Comparison of ENCODE assay signal across 19 cellular contexts in the genomic region with DNA sequence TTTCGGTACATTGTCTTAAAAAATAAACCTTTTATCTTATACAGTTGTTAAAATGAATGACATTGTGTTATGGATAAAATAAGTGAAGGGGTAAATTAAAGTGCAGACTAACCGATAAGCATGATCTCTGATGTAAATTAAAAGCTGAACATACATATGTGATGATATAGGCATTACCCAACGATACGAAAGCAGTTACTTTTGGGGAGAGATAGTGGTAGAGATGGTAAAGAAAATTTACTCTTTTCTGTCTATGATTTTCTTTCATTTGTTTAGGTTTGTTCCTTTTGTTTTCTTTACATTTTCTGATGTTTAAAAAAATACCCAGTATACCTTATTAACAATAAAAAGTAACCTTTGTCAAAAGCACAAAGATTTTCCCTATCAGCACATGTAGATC. TPM values are rescaled to one million over a fixed set of nuclear protein-coding genes. Genes with fewer than 3 reads are reported as not detected.
DNase-seq lines count a peak whose midpoint lies in the region; ATAC-seq and TF ChIP-seq lines count a peak whose summit lies in the region.
"Had no signal": no experiment of that assay in that cellular context is flagged by ENCODE, and none has a peak within 500 bp of the region (broad histone marks: within the 10 kb centered on the region; RNA-seq: fewer than 3 reads in every experiment).

No MANE protein-coding gene starts in this region.

- no peaks in the 10 kb centered on the region for H3K9me3 ChIP-seq in Loucy (ENCODE audit: insufficient read depth, low read depth, low read length)
- no peaks in the 10 kb centered on the region for H3K9me3 ChIP-seq in mesenchymal stem cell (ENCODE audit: control insufficient read depth, low read length)
- no peaks in the 10 kb centered on the region for H3K9me3 ChIP-seq in parathyroid adenoma (ENCODE audit: control insufficient read depth, low read length)
- H3K9me3 ChIP-seq: A549 had no signal

- peaks cover 3% of the 10 kb centered on the region for H3K9me3 Mint-ChIP-seq in activated naive CD4-positive, alpha-beta T cell treated with anti-CD3 and anti-CD28 coated beads, Interleukin-2, amount 50 U/mL, for 24 hours

- peak overlapping the region; percentile 31 for H3K4me3 ChIP-seq in Loucy (ENCODE audit: low read length, poor library complexity, severe bottlenecking)
- H3K4me3 ChIP-seq in mesenchymal stem cell (ENCODE audit: insufficient read depth in 1 of 2, low read depth in 1 of 2, low read length in 2 of 2) = peak overlapping the region in 1 of 2 experiments; percentile 5
- H3K4me3 ChIP-seq in parathyroid adenoma (ENCODE audit: low read depth, low read length) = no peak overlapping the region
- H3K4me3 ChIP-seq: A549, GM23248 had no signal

- H3K27ac ChIP-seq in mesenchymal stem cell (ENCODE audit: low read length, poor library complexity, severe bottlenecking) (no peak overlapping the region), parathyroid adenoma (peak overlapping the region; percentile 36)
- H3K27ac ChIP-seq: 22Rv1, A549, C4-2B, GM23248 had no signal

- over 99% methylated on average over 3 of the region's 4 CpGs for WGBS in mesenchymal stem cell

- no peak overlapping the region for H3K18ac ChIP-seq in mesenchymal stem cell (ENCODE audit: low read depth in 1 of 2, low read length in 2 of 2)

- no peak overlapping the region for H4K8ac ChIP-seq in mesenchymal stem cell (ENCODE audit: low read length)

- no peak for DNase-seq in activated naive CD4-positive, alpha-beta T cell treated with Interleukin-2 at 50 U/mL for 16 hours
- DNase-seq in mesenchymal stem cell (no peak), hippocampal formation (lab: John Stamatoyannopoulos, UW) (no peak), COR-L47 (lab: John Stamatoyannopoulos, UW) (no peak)
- DNase-seq: AML-193; Calu3; CD4-positive, alpha-beta T cell; DMS79 treated with DMSO at 0.1 percent for 48 hours; GF-D8; GM23248; HCEC 1CT had no signal

- H3K23ac ChIP-seq in mesenchymal stem cell (ENCODE audit: low read length in 2 of 2) = no peak overlapping the region

- peaks cover 15% of the 10 kb centered on the region for H3K36me3 Mint-ChIP-seq in activated naive CD4-positive, alpha-beta T cell treated with anti-CD3 and anti-CD28 coated beads, Interleukin-2, amount 50 U/mL, for 24 hours

- TF ChIP-seq CTCF in Loucy (conservative IDR thresholded peaks at IDR 0.05; ENCODE audit: low read length) = no peak
- no peak for TF ChIP-seq CTCF in parathyroid adenoma (IDR thresholded peaks at IDR 0.05)

- peaks cover 51% of the 10 kb centered on the region for H3K4me1 ChIP-seq in Loucy (ENCODE audit: insufficient read depth, low read length, poor library complexity, severe bottlenecking)
- no peaks in the 10 kb centered on the region for H3K4me1 ChIP-seq in mesenchymal stem cell (ENCODE audit: control insufficient read depth, insufficient read depth, low read depth, low read length)
- H3K4me1 ChIP-seq in parathyroid adenoma = peaks cover 17% of the 10 kb centered on the region

- H4K91ac ChIP-seq in mesenchymal stem cell (ENCODE audit: low read length) = no peak overlapping the region

- H3K27me3 ChIP-seq in Loucy (ENCODE audit: insufficient read depth, low read length, poor library complexity, severe bottlenecking) = no peaks in the 10 kb centered on the region
- H3K27me3 ChIP-seq in mesenchymal stem cell (ENCODE audit: control insufficient read depth in 1 of 2, insufficient read depth in 1 of 2, low read length in 2 of 2) = no peaks in the 10 kb centered on the region
- no peaks in the 10 kb centered on the region for H3K27me3 ChIP-seq in parathyroid adenoma (ENCODE audit: control insufficient read depth, insufficient read depth, low read length)

- no peak for ATAC-seq in GM18909 (IDR thresholded peaks at IDR 0.05; ENCODE audit: poor library complexity, unreplicated experiment)
- ATAC-seq: A549 had no signal

- H3K27ac Mint-ChIP-seq in activated naive CD4-positive, alpha-beta T cell treated with anti-CD3 and anti-CD28 coated beads, Interleukin-2, amount 50 U/mL, for 24 hours = peak overlapping the region; percentile 88
- H3K27ac Mint-ChIP-seq: CD4-positive, alpha-beta T cell; IgD-negative memory B cell had no signal

- H4K20me1 ChIP-seq in Loucy (ENCODE audit: insufficient read depth, low read length, poor library complexity, severe bottlenecking) = peaks cover 68% of the 10 kb centered on the region

- H3K79me2 ChIP-seq in Loucy (ENCODE audit: insufficient read depth, low read length) = peaks cover 99% of the 10 kb centered on the region
- peaks cover 72% of the 10 kb centered on the region for H3K79me2 ChIP-seq in parathyroid adenoma

- H3K9me2 ChIP-seq in Loucy (replicated peaks; ENCODE audit: low read depth, low read length) = no peaks in the 10 kb centered on the region

- H3K4me3 Mint-ChIP-seq in activated naive CD4-positive, alpha-beta T cell treated with anti-CD3 and anti-CD28 coated beads, Interleukin-2, amount 50 U/mL, for 24 hours = peak overlapping the region; percentile 32
- H3K4me3 Mint-ChIP-seq: CD4-positive, alpha-beta T cell had no signal

- H3K4me2 ChIP-seq in Loucy (ENCODE audit: low read depth, low read length, poor library complexity, severe bottlenecking) = peak overlapping the region; percentile 72
- H3K4me2 ChIP-seq in mesenchymal stem cell (ENCODE audit: low read length, poor library complexity, severe bottlenecking) = no peak overlapping the region
- peak overlapping the region; percentile 47 for H3K4me2 ChIP-seq in parathyroid adenoma (ENCODE audit: low read length)
- H3K4me2 ChIP-seq: A549 had no signal

- H3K14ac ChIP-seq in mesenchymal stem cell (ENCODE audit: low read length in 2 of 2) = no peak overlapping the region

- H3K36me3 ChIP-seq in Loucy (ENCODE audit: insufficient read depth, low read length) = 0 out of 2 replicates have a peak, but pooled peaks cover 4% of the 10 kb centered on the region
- H3K36me3 ChIP-seq in mesenchymal stem cell (ENCODE audit: control insufficient read depth in 1 of 2, insufficient read depth in 2 of 2, low read depth in 1 of 2, low read length in 2 of 2) = peaks cover 0 to 23% of the 10 kb centered on the region in 2 experiments
- H3K36me3 ChIP-seq in parathyroid adenoma (ENCODE audit: control insufficient read depth, insufficient read depth, low read length) = no peaks in the 10 kb centered on the region

- H3K4me1 Mint-ChIP-seq in activated naive CD4-positive, alpha-beta T cell treated with anti-CD3 and anti-CD28 coated beads, Interleukin-2, amount 50 U/mL, for 24 hours = peaks cover 38% of the 10 kb centered on the region

- no peak overlapping the region for H2BK120ac ChIP-seq in mesenchymal stem cell (ENCODE audit: low read depth, low read length)

- H2BK12ac ChIP-seq in mesenchymal stem cell (ENCODE audit: low read length in 2 of 2) = no peak overlapping the region

- no peak overlapping the region for H2BK15ac ChIP-seq in mesenchymal stem cell (ENCODE audit: low read depth, poor library complexity, severe bottlenecking)

- no peaks in the 10 kb centered on the region for H3F3A ChIP-seq in Loucy (ENCODE audit: low read depth)

- H2AK5ac ChIP-seq in mesenchymal stem cell (ENCODE audit: low read length, severe bottlenecking) = no peak overlapping the region

- H2BK5ac ChIP-seq in mesenchymal stem cell (ENCODE audit: low read depth, low read length, poor library complexity, severe bottlenecking) = no peak overlapping the region

- no peak overlapping the region for H3K4ac ChIP-seq in mesenchymal stem cell (ENCODE audit: low read depth in 1 of 2, low read length in 2 of 2)

- no peaks in the 10 kb centered on the region for H3K27me3 Mint-ChIP-seq in activated naive CD4-positive, alpha-beta T cell treated with anti-CD3 and anti-CD28 coated beads, Interleukin-2, amount 50 U/mL, for 24 hours
- H3K27me3 Mint-ChIP-seq: CD4-positive, alpha-beta T cell; IgD-negative memory B cell had no signal

- no peak overlapping the region for H3K9ac ChIP-seq in Loucy (ENCODE audit: low read depth, low read length, poor library complexity, severe bottlenecking)
- H3K9ac ChIP-seq in mesenchymal stem cell (ENCODE audit: low read length) = peak overlapping the region; percentile 30
- H3K9ac ChIP-seq in parathyroid adenoma = no peak overlapping the region
- H3K9ac ChIP-seq: GM23248 had no signal

- H3K79me1 ChIP-seq in mesenchymal stem cell (replicated peaks; ENCODE audit: low read length, poor library complexity, severe bottlenecking) = peaks cover 10% of the 10 kb centered on the region

- no peak overlapping the region for H2AFZ ChIP-seq in Loucy (ENCODE audit: low read length)
- no peak overlapping the region for H2AFZ ChIP-seq in mesenchymal stem cell (ENCODE audit: low read depth, low read length)
- H2AFZ ChIP-seq in parathyroid adenoma = no peak overlapping the region
- H2AFZ ChIP-seq: GM23248 had no signal

RNA-seq across cellular contexts. Expression of gene C1GALT1, which starts 6.4 kb away (rescaled TPM):
- polyA plus RNA-seq in mesenchymal stem cell (2013, experiment 1 of 2) = 13.5 TPM
- polyA plus RNA-seq in mesenchymal stem cell (2013, experiment 2 of 2) = 13.7 TPM
